In genomic region chr3:29763115-29763514, GRCh38 we compare ENCODE assay signal across 20 cellular contexts.
DNase-seq lines count a peak whose midpoint lies in the region; ATAC-seq and TF ChIP-seq lines count a peak whose summit lies in the region.
"Had no signal": no experiment of that assay in that cellular context is flagged by ENCODE, and none has a peak within 500 bp of the region (broad histone marks: within the 10 kb centered on the region; RNA-seq: fewer than 3 reads in every experiment).

No MANE protein-coding gene starts in this region.

- H3K27me3 ChIP-seq in breast epithelium: no peaks in the 10 kb centered on the region

- H3K27ac ChIP-seq in breast epithelium: no peak overlapping the region
- peak overlapping the region; percentile 76; the same call in 1 of the 2 replicates for H3K27ac ChIP-seq in SK-N-MC
- H3K27ac ChIP-seq: HL-60, KMS-11 had no signal

- no TSS peak for BruUV-seq in MCF 10A (replicated peaks; lab: Mats Ljungman, UMichigan)

- ATAC-seq in GM18519 (IDR thresholded peaks at IDR 0.05; ENCODE audit: low FRiP score, unreplicated experiment) (no peak), GM19351 (IDR thresholded peaks at IDR 0.05; ENCODE audit: unreplicated experiment) (no peak), HG02840 (IDR thresholded peaks at IDR 0.05; ENCODE audit: low FRiP score, unreplicated experiment) (no peak)
- ATAC-seq: HCT116 had no signal

- H3K4me1 Mint-ChIP-seq in MCF 10A (ENCODE audit: insufficient read depth, unreplicated experiment): peaks cover 33% of the 10 kb centered on the region

- TF ChIP-seq CTCF in MCF 10A (IDR thresholded peaks at IDR 0.05; ENCODE audit: unreplicated experiment): no peak
- TF ChIP-seq CTCF in breast epithelium (IDR thresholded peaks at IDR 0.05): no peak

- no peaks in the 10 kb centered on the region for H3K36me3 ChIP-seq in breast epithelium
- H3K36me3 ChIP-seq in SK-N-MC (ENCODE audit: insufficient read depth, low read length): no peaks in the 10 kb centered on the region

- intact Hi-C loops in MCF 10A (cut with micrococcal nuclease): loop anchor here (5.0 kb wide), 1 partner anchor 1286 kb away; no protein-coding TSS in a partner anchor
- intact Hi-C loops in breast epithelium (cut with DNase I; ENCODE audit: low total_unique reads): no loop called here

- peaks cover 7 to 9% of the 10 kb centered on the region in 2 donors for H3K4me1 ChIP-seq in breast epithelium

- H3K9ac ChIP-seq in SK-N-MC (ENCODE audit: insufficient read length): no peak overlapping the region
- H3K9ac ChIP-seq: KMS-11 had no signal

- H3K4me3 Mint-ChIP-seq in MCF 10A (ENCODE audit: unreplicated experiment): no peak overlapping the region
- H3K4me3 Mint-ChIP-seq: T-helper 2 cell treated with Interferon-gamma antibody and Interleukin-4, amounts not matched to agents 5 μg/mL and 100 μg/mL, for 36 hours had no signal

- H3K4me3 ChIP-seq in breast epithelium (no peak overlapping the region), SK-N-MC (no peak overlapping the region)

- POLR2A ChIA-PET in MCF 10A (lab: Yijun Ruan, JAX): interaction anchor here (0.9 to 11.4 kb wide), 6 partner anchors 70 to 1414 kb away, joined by 3 to 144 read pairs (median 5); partner anchors contain the start of genes AZI2, RBMS3 and ZCWPW2

- no peaks in the 10 kb centered on the region for H3K9me3 ChIP-seq in breast epithelium
- H3K9me3 ChIP-seq in SK-N-MC (ENCODE audit: low read depth, low read length): no peaks in the 10 kb centered on the region

- no peaks in the 10 kb centered on the region for H3K27me3 Mint-ChIP-seq in MCF 10A (ENCODE audit: insufficient read depth, unreplicated experiment)

- no peaks in the 10 kb centered on the region for H3K36me3 Mint-ChIP-seq in MCF 10A (ENCODE audit: insufficient read depth, unreplicated experiment)

- TF ChIP-seq POLR2A in breast epithelium (IDR thresholded peaks at IDR 0.05): no peak

- no peaks in the 10 kb centered on the region for H3K9me3 Mint-ChIP-seq in MCF 10A (ENCODE audit: unreplicated experiment)
- H3K9me3 Mint-ChIP-seq: T-helper 2 cell treated with Interferon-gamma antibody and Interleukin-4, amounts not matched to agents 5 μg/mL and 100 μg/mL, for 36 hours had no signal

- DNase-seq in MCF 10A (ENCODE audit: unreplicated experiment) (peak; percentile 5), breast epithelium (ENCODE audit: low spot score in 2 of 2) (no peak), SK-N-MC (ENCODE audit: low read depth, low spot score) (no peak), iris pigment epithelial cell (ENCODE audit: low read depth) (peak; percentile 19), NCI-H524 treated with DMSO at 0.1 percent for 48 hours (lab: John Stamatoyannopoulos, UW) (no peak)
- DNase-seq: 8988T, AML-193, NCI-H1105 treated with DMSO at 0.1 percent for 48 hours, NCI-H2029, NCI-H2171 treated with DMSO at 0.1 percent for 48 hours, NCI-H510A treated with DMSO at 0.1 percent for 48 hours, SIG-M5, SW 1271 had no signal

- H3K27ac Mint-ChIP-seq in MCF 10A (ENCODE audit: low read depth, unreplicated experiment): no peak overlapping the region
- H3K27ac Mint-ChIP-seq: T-helper 2 cell treated with Interferon-gamma antibody and Interleukin-4, amounts not matched to agents 5 μg/mL and 100 μg/mL, for 36 hours had no signal

- CTCF ChIA-PET in MCF 10A (lab: Yijun Ruan, JAX): interaction anchor here (1.1 to 1.6 kb wide), 3 partner anchors 475 to 847 kb away, joined by 4 to 6 read pairs (median 5); partner anchors contain the start of gene RBMS3

Comparison
In these comparisons a context has a peak if more than half of its experiments do, and no peak if none do; other contexts are left out.
1. DNase-seq: peak in MCF 10A (single experiment) and iris pigment epithelial cell (single experiment); none in breast epithelium (0 of 2), SK-N-MC (single experiment) and NCI-H524 treated with DMSO at 0.1 percent for 48 hours (single experiment).